Comparison of ENCODE assay signal across 10 cellular contexts in the genomic region with DNA sequence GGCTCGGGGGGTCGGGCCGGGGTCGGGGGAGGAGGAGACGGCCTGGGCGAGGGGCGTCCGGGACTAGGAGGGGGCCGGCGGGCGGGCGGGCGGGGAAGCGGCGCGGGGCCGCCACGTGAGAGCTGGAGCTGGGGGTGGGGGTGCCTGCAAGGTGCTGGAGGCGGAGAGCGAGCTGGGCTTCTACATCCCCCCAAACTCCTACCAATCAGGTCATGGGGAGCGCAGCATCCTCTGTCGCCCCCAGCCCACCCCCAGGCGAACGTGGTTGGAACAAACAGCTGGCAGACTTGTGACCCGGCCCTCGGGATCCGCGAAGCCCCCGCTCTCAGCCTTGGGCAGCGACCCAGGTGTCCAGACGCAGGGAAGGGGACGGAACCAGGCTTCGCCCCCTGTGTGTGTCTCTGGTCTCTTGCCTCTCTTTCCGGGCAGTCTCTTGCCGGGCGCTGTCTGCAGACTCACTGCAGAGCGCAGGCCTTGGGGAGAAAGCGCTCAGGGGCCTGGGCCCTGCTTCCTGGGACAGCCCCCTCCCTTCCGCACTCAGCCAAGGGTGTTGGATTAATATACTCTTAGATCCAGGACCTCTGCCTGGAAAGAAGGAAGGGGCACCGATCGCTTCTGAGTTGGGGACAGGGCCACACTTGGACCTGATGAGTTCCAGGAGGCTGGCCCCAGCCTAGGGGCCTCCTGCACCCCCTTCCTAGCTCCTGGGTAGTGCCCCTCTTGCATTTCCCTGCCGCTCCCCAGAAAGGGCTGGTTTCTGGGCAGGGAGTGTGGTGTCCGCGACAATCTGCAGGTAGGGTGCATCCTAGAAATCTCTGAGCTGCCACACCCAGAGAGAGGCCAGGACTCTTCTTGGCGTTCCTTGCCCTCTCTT. TPM values are rescaled to one million over a fixed set of nuclear protein-coding genes. Genes with fewer than 3 reads are reported as not detected.
DNase-seq lines count a peak whose midpoint lies in the region; ATAC-seq and TF ChIP-seq lines count a peak whose summit lies in the region.
"Had no signal": no experiment of that assay in that cellular context is flagged by ENCODE, and none has a peak within 500 bp of the region (broad histone marks: within the 10 kb centered on the region; RNA-seq: fewer than 3 reads in every experiment).

No MANE protein-coding gene starts in this region.

- intact Hi-C loops in aorta (cut with DNase I) = loop anchor here in 1 of 2 donors (5.0 kb wide), 1 partner anchor 60 kb away; no protein-coding TSS in a partner anchor

- peak overlapping the region; percentile 84 for H3K4me3 Mint-ChIP-seq in mesothelial cell of epicardium

- H3K27me3 Mint-ChIP-seq in mesothelial cell of epicardium (ENCODE audit: low read depth) = no peaks in the 10 kb centered on the region

- no peak overlapping the region for H3K9ac ChIP-seq in duodenal mucosa (ENCODE audit: low read depth in 1 of 2, low read length in 2 of 2)

- H3K4me3 ChIP-seq in duodenal mucosa (ENCODE audit: low read depth in 1 of 2, low read length in 2 of 2) (peak overlapping the region; percentile 58 to 61), aorta (ENCODE audit: low read length in 2 of 2) (peak overlapping the region; percentile 81 to 92)

- peak overlapping the region in 1 of 2 donors; percentile 22 for H3K27ac Mint-ChIP-seq in activated naive CD4-positive, alpha-beta T cell treated with anti-CD3 and anti-CD28 coated beads, Interleukin-2, amount 50 U/mL, for 72 hours
- H3K27ac Mint-ChIP-seq in mesothelial cell of epicardium = peak overlapping the region; percentile 21

- no peaks in the 10 kb centered on the region for H3K9me3 Mint-ChIP-seq in activated naive CD4-positive, alpha-beta T cell treated with anti-CD3 and anti-CD28 coated beads, Interleukin-2, amount 50 U/mL, for 72 hours
- no peaks in the 10 kb centered on the region for H3K9me3 Mint-ChIP-seq in mesothelial cell of epicardium

- H3K36me3 ChIP-seq in duodenal mucosa (ENCODE audit: control insufficient read depth in 1 of 2, insufficient read depth in 2 of 2, low read length in 2 of 2) = no peaks in the 10 kb centered on the region
- no peaks in the 10 kb centered on the region for H3K36me3 ChIP-seq in aorta (ENCODE audit: control insufficient read depth in 1 of 2, insufficient read depth in 2 of 2, low read length in 1 of 2)

- 11 to 16% methylated on average over 18 to 45 of the region's 45 CpGs for WGBS in aorta, 2 donors

- TF ChIP-seq CTCF in mesothelial cell of epicardium (IDR thresholded peaks at IDR 0.05; ENCODE audit: unreplicated experiment) = no peak

- H3K27ac ChIP-seq in duodenal mucosa (ENCODE audit: low read depth, low read length) (no peak overlapping the region), aorta (ENCODE audit: low read depth in 1 of 2, low read length in 2 of 2) (no peak overlapping the region)

- peaks cover 44% of the 10 kb centered on the region for H3K4me1 Mint-ChIP-seq in mesothelial cell of epicardium

- peak; percentile 33 for DNase-seq in activated naive CD4-positive, alpha-beta T cell treated with anti-CD3 and anti-CD28 coated beads, Interleukin-2, amount 50 U/mL, for 16 hours
- no peak for DNase-seq in activated naive CD4-positive, alpha-beta T cell treated with anti-CD3 and anti-CD28 coated beads, Interleukin-2, amount 50 U/mL, for 72 hours (ENCODE audit: low spot score in 2 of 2)
- DNase-seq in mesothelial cell of epicardium (ENCODE audit: low spot score in 2 of 2, unreplicated experiment in 2 of 2) = no peak
- no peak for DNase-seq in aorta
- no peak for DNase-seq in activated effector memory CD4-positive, alpha-beta T cell treated with anti-CD3 and anti-CD28 coated beads, Interleukin-2, amount 50 U/mL, for 16 hours
- no peak for DNase-seq in mesenteric fat pad (ENCODE audit: low spot score)

- H3K27me3 ChIP-seq in duodenal mucosa (ENCODE audit: control insufficient read depth in 1 of 2, insufficient read depth in 2 of 2, low read length in 2 of 2) = no peaks in the 10 kb centered on the region
- no peaks in the 10 kb centered on the region for H3K27me3 ChIP-seq in aorta (ENCODE audit: control insufficient read depth in 1 of 2, insufficient read depth in 2 of 2, low read length in 1 of 2)

- no peaks in the 10 kb centered on the region for H3K36me3 Mint-ChIP-seq in activated naive CD4-positive, alpha-beta T cell treated with anti-CD3 and anti-CD28 coated beads, Interleukin-2, amount 50 U/mL, for 72 hours
- H3K36me3 Mint-ChIP-seq in mesothelial cell of epicardium = no peaks in the 10 kb centered on the region

- H3K4me1 ChIP-seq in duodenal mucosa (ENCODE audit: control insufficient read depth in 1 of 2, insufficient read depth in 2 of 2, low read length in 2 of 2) (peaks cover 11% of the 10 kb centered on the region in 2 donors), aorta (ENCODE audit: control insufficient read depth in 1 of 2, insufficient read depth in 2 of 2, low read length in 2 of 2) (no peaks in the 10 kb centered on the region)

- no peak for ATAC-seq in activated naive CD4-positive, alpha-beta T cell treated with anti-CD3 and anti-CD28 coated beads, Interleukin-2, amount 50 U/mL, for 72 hours
- ATAC-seq in aorta (ENCODE audit: low FRiP score) (peak; percentile 20), HG03139 (IDR thresholded peaks at IDR 0.05; ENCODE audit: unreplicated experiment) (no peak)

- H3K9me3 ChIP-seq in duodenal mucosa (ENCODE audit: control insufficient read depth in 1 of 2, low read length in 2 of 2) (no peaks in the 10 kb centered on the region), aorta (ENCODE audit: control insufficient read depth, low read length) (no peaks in the 10 kb centered on the region)

RNA-seq across cellular contexts. Expression of gene RASL10B, which starts 0.7 kb away (rescaled TPM):
- total RNA-seq in activated naive CD4-positive, alpha-beta T cell treated with anti-CD3 and anti-CD28 coated beads, Interleukin-2, amount 50 U/mL, for 72 hours = 1 to 10 TPM in 1 of 2 donors, not detected in 1; 1.1 TPM
- total RNA-seq in mesothelial cell of epicardium (19.3 to 20.5 TPM (median 20.1 TPM) in 3 replicates), aorta (1 to 10 TPM; 1.3 to 3.5 TPM), mesenteric fat pad (24.3 TPM)
- 1 to 10 TPM in 1 of 2 donors, under 1 TPM in 1; 0.31 to 1.3 TPM for polyA plus RNA-seq in aorta

RNA-seq across cellular contexts. Expression of gene GAS2L2, which starts 20.9 kb away (rescaled TPM):
- total RNA-seq in activated naive CD4-positive, alpha-beta T cell treated with anti-CD3 and anti-CD28 coated beads, Interleukin-2, amount 50 U/mL, for 72 hours = under 1 TPM in 1 of 2 donors, not detected in 1; 0.16 TPM
- total RNA-seq in mesothelial cell of epicardium (0.09 to 0.20 TPM (median 0.11 TPM) in 3 replicates), aorta (not detected), mesenteric fat pad (1.2 TPM)
- under 1 TPM in 1 of 2 donors, not detected in 1; 0.05 TPM for polyA plus RNA-seq in aorta
- total RNA-seq: dermis microvascular lymphatic vessel endothelial cell, LHCN-M2 had no signal

RNA-seq across cellular contexts. Expression of gene C17orf50, which starts 28.5 kb away (rescaled TPM):
- total RNA-seq in activated naive CD4-positive, alpha-beta T cell treated with anti-CD3 and anti-CD28 coated beads, Interleukin-2, amount 50 U/mL, for 72 hours = not detected
- total RNA-seq in mesothelial cell of epicardium (not detected in 3 replicates), aorta (not detected), mesenteric fat pad (not detected)
- not detected for polyA plus RNA-seq in aorta
- total RNA-seq: dermis microvascular lymphatic vessel endothelial cell, LHCN-M2 had no signal
